In the genomic region with DNA sequence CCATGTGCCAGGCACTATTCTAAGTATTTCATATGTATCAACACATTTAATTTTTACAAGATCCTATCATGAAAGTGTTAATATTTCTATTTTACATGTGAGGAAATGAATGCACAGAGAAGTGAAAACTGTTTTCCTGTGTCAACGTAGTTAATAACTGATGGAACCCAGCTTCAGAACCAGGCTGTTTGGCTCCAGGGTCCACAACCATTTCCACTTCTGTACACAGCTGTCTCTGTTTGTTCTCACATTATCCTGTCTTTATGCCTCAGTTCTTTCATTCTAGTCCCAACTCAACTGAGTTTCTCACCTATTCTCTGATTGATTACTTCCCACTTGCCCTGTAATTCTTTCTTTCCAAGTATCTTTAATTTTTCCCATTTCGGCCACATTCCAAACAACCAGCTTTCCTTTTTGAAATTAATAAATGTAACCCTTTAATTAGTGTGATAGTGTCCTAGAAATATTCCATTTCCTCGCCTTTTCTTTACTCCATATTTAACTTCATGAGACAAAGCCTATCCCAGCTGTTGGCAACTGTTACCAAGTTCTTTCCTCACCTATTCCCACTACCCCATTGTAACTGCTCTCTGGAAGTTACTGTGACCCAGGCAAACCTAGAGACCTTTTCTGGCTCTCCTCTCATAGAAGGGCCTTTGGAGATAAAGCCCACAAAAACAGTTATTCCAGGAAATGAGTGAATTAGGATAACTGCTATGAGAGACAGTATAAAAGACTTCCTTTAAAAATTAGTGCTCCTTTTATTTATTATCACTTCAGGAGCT, we compare ENCODE assay signal across 28 cellular contexts.
"Had no signal": no experiment of that assay in that cellular context is flagged by ENCODE, and none has a peak within 500 bp of the region (broad histone marks: within the 10 kb centered on the region; RNA-seq: fewer than 3 reads in every experiment).

No MANE protein-coding gene starts in this region.

- H3K4me3 ChIP-seq: ascending aorta, body of pancreas, Peyer's patch, SJCRH30 had no signal

- H3K4me2 ChIP-seq: SK-N-SH had no signal

- H3K27me3 ChIP-seq: ascending aorta, body of pancreas, Peyer's patch, SJCRH30 had no signal

- H3K36me3 ChIP-seq: ascending aorta, Peyer's patch, SJCRH30 had no signal

- H3K9me3 ChIP-seq: ascending aorta, body of pancreas, Peyer's patch, SJCRH30, SK-N-SH had no signal

- H3K9ac ChIP-seq: SK-N-SH had no signal

- ATAC-seq: activated naive CD4-positive, alpha-beta T cell treated with anti-CD3 and anti-CD28 coated beads, Interleukin-2, amount 50 U/mL, for 72 hours; activated naive CD8-positive, alpha-beta T cell treated with anti-CD3 and anti-CD28 coated beads, Interleukin-2, amount 50 U/mL, for 24 hours; activated T-cell treated with anti-CD3 and anti-CD28 coated beads, Interleukin-2, amount 50 U/mL, for 4 hours; body of pancreas had no signal

- H3K4me1 ChIP-seq: ascending aorta, Peyer's patch, SJCRH30 had no signal

- DNase-seq: activated B cell treated with CpG ODN at 0.5 μM for 24 hours; activated CD4-positive, alpha-beta memory T cell treated with anti-CD3 and anti-CD28 coated beads for 36 hours; activated CD4-positive, alpha-beta T cell treated with anti-CD3 and anti-CD28 coated beads for 1 hour; activated CD4-positive, alpha-beta T cell treated with anti-CD3 and anti-CD28 coated beads, Interleukin-2, amount 10 ng/mL, durations not matched to agents 24 days and 14 days; activated CD8-positive, alpha-beta memory T cell treated with anti-CD3 and anti-CD28 coated beads for 24 hours; activated effector memory CD4-positive, alpha-beta T cell treated with anti-CD3 and anti-CD28 coated beads, Interleukin-2, amount 50 U/mL, for 16 hours; activated naive CD4-positive, alpha-beta T cell treated with Interleukin-2 at 50 U/mL for 16 hours; activated naive CD8-positive, alpha-beta T cell treated with anti-CD3 and anti-CD28 coated beads, Interleukin-2, amount 50 U/mL, for 24 hours; activated T-cell treated with anti-CD3 and anti-CD28 coated beads, Interleukin-2, amount 50 U/mL, for 4 hours; amniotic stem cell; body of pancreas; central memory CD4-positive, alpha-beta T cell; KG1; NCI-H1105 treated with DMSO at 0.1 percent for 48 hours; NCI-H1694 treated with DMSO at 0.1 percent for 48 hours; NCI-H446; NCI-H524; NCI-H748 treated with DMSO at 0.1 percent for 48 hours; NK-92 treated with Interleukin-12 subunit alpha and Interleukin-12 subunit beta, amount 100 ng/mL, for 24 hours; Peyer's patch; Right ventricle myocardium superior; SJCRH30; SK-N-SH; T-helper 1 cell had no signal

- H3K27ac ChIP-seq: ascending aorta, body of pancreas, Peyer's patch, RWPE1, SJCRH30 had no signal

- FAIRE-seq: bronchial epithelial cell had no signal
